26 cellular contexts compared by ENCODE assay signal in the genomic region with DNA sequence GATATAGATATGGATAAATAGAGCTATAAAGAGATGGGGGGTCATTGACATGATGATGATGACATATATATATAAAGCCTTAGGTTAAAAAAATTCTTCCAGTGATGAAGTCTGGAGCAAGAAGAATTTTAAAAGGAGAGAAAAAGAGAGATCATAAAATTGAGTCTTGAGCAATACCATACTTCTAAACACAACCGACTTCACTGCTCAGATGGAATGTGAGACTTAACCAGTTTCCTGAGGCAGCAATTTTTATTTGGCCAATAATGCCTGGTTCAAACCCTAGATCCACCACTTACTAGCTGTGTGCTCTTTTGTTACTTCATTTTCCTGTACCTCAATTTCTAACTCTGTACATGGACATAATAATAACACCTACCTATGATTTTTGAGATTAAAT.
"Had no signal": no experiment of that assay in that cellular context is flagged by ENCODE, and none has a peak within 500 bp of the region (broad histone marks: within the 10 kb centered on the region; RNA-seq: fewer than 3 reads in every experiment).

No MANE protein-coding gene starts in this region.

- H3K36me3 ChIP-seq: esophagus squamous epithelium, gastroesophageal sphincter, heart right ventricle, lower lobe of right lung, prostate gland, sigmoid colon, spleen, thoracic aorta, tibial nerve, upper lobe of left lung had no signal

- H3K4me1 ChIP-seq: esophagus squamous epithelium, foreskin keratinocyte, gastroesophageal sphincter, heart right ventricle, lower lobe of right lung, prostate gland, sigmoid colon, tibial nerve, upper lobe of left lung had no signal

- H3K4me3 ChIP-seq: esophagus squamous epithelium, gastroesophageal sphincter, heart right ventricle, lower lobe of right lung, prostate gland, sigmoid colon, skin epidermis, spleen, thoracic aorta, tibial nerve, upper lobe of left lung had no signal

- DNase-seq: cerebellar nuclear complex; cortex of kidney; effector CD4-positive, alpha-beta T cell; esophagus squamous epithelium; foreskin keratinocyte; heart right ventricle; hippocampal formation; left ventricle myocardium superior; lower lobe of right lung; naive thymus-derived CD8-positive, alpha-beta T cell; nephron progenitor cell; nucleus accumbens; right cardiac atrium; sigmoid colon; spleen; stimulated activated CD4-positive, alpha-beta T cell treated with anti-CD3 and anti-CD28 coated beads, Interleukin-4, amount 100 ng/mL, for 4 hours; stimulated activated naive CD8-positive, alpha-beta T cell treated with anti-CD3 and anti-CD28 coated beads, Interleukin-15, Interleukin-2, amounts not matched to agents 100 U/mL and 50 U/mL, for 24 hours; substantia nigra; upper lobe of left lung had no signal

- H3K27ac ChIP-seq: epithelial cell of prostate, esophagus squamous epithelium, foreskin keratinocyte, gastroesophageal sphincter, heart right ventricle, lower lobe of right lung, prostate gland, sigmoid colon, skin epidermis, spleen, thoracic aorta, tibial nerve, upper lobe of left lung had no signal

- ATAC-seq: foreskin keratinocyte; gastroesophageal sphincter; heart right ventricle; left ventricle myocardium superior; lower lobe of right lung; naive thymus-derived CD8-positive, alpha-beta T cell; right cardiac atrium; stimulated activated memory B cell treated with anti-CD40 and anti-IgM and Interleukin-4, amounts not matched to agents 10 μg/mL and 1 μg/mL and 100 μg/mL, for 72 hours; stimulated activated naive CD8-positive, alpha-beta T cell treated with anti-CD3 and anti-CD28 coated beads, Interleukin-15, Interleukin-2, amounts not matched to agents 100 U/mL and 50 U/mL, for 24 hours had no signal

- H3K9me3 ChIP-seq: esophagus squamous epithelium, gastroesophageal sphincter, lower lobe of right lung, prostate gland, thoracic aorta, upper lobe of left lung had no signal

- H3K27me3 ChIP-seq: esophagus squamous epithelium, foreskin keratinocyte, gastroesophageal sphincter, heart right ventricle, sigmoid colon, spleen, tibial nerve, upper lobe of left lung had no signal
